In the genomic region with DNA sequence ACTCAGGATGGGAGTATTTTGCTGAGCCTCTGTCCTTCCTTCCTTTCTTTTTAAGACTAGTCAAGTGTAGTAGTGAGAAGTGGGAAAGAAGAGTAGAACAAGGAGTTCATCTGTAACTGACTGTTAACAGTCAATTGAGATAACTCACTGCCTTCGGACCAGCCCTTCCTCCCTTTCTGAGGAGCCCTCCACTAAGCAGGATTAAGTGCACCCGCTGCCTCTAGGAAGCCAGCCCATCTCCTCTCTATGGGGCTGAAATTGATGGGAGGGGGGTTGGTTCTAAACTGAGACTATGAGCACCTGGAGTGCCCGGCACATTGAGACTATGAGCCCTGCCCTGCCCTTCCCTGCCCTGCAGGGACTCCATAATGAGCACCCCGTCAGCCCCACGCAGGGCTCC, we compare ENCODE assay signal across 21 cellular contexts.
A peak's percentile ranks its signal among the peaks of the same experiment; 100 is the strongest.
DNase-seq lines count a peak whose midpoint lies in the region; ATAC-seq, FAIRE-seq and TF ChIP-seq lines count a peak whose summit lies in the region.
"Had no signal": no experiment of that assay in that cellular context is flagged by ENCODE, and none has a peak within 500 bp of the region (broad histone marks: within the 10 kb centered on the region; RNA-seq: fewer than 3 reads in every experiment).

No MANE protein-coding gene starts in this region.

- H3K9ac ChIP-seq in DND-41 (ENCODE audit: low read depth, low read length) = 0 out of 2 replicates have a peak overlapping the region, but pooled peaks have one; percentile 19
- H3K9ac ChIP-seq in K562 (ENCODE audit: insufficient read depth in 1 of 2, low read depth in 2 of 2, low read length in 2 of 2) = no peak overlapping the region
- H3K9ac ChIP-seq in neural progenitor cell = no peak overlapping the region
- H3K9ac ChIP-seq: KMS-11 had no signal

- H3K4me2 ChIP-seq in DND-41 (ENCODE audit: insufficient read depth, low read length) (no peak overlapping the region), K562 (ENCODE audit: insufficient read depth, low read length) (no peak overlapping the region), neural progenitor cell (peak overlapping the region; percentile 28)
- H3K4me2 ChIP-seq: KMS-11 had no signal

- TF ChIP-seq POLR2A in K562 (conservative IDR thresholded peaks at IDR 0.05) (no peak), ovary (IDR thresholded peaks at IDR 0.05) (no peak)

- in situ Hi-C loops in K562 (cut with MboI) = no loop called here

- no peak overlapping the region for H3K4me3 ChIP-seq in DND-41 (ENCODE audit: low read depth in 1 of 2, low read length in 2 of 2)
- no peak overlapping the region for H3K4me3 ChIP-seq in HEK293 (ENCODE audit: low read depth, low read length)
- no peak overlapping the region for H3K4me3 ChIP-seq in K562
- H3K4me3 ChIP-seq in neural progenitor cell = no peak overlapping the region
- no peak overlapping the region for H3K4me3 ChIP-seq in ovary
- H3K4me3 ChIP-seq: Peyer's patch, SK-N-MC had no signal

- H3K4me1 Mint-ChIP-seq in neural progenitor cell = peaks cover 13% of the 10 kb centered on the region

- TF ChIP-seq RAD21 in K562 (CRISPR knock-in tag; conservative IDR thresholded peaks at IDR 0.05 in 1 of 2, IDR thresholded peaks at IDR 0.05 in 1 of 2) = no peak

- POLR2A ChIA-PET in HEK293 (lab: Yijun Ruan, JAX) (no interaction called here), K562 (lab: Yijun Ruan, JAX) (interaction anchor here (0.6 kb wide), 1 partner anchor 20 kb away, joined by 4 read pairs; no protein-coding TSS in a partner anchor)

- TF ChIP-seq EP300 in K562 (IDR thresholded peaks at IDR 0.05; ENCODE audit: low read length) = no peak
- TF ChIP-seq EP300 in ovary (IDR thresholded peaks at IDR 0.05) = no peak

- no TSS peak for BruUV-seq in K562 (replicated peaks; lab: Mats Ljungman, UMichigan)

- CTCF ChIA-PET in HEK293 (lab: Yijun Ruan, JAX) (no interaction called here), K562 (lab: Yijun Ruan, JAX; ENCODE audit: low intra/inter-chr PET ratio) (no interaction called here)

- ATAC-seq in DND-41 (ENCODE audit: insufficient read depth, low read depth) = no peak
- ATAC-seq in K562 = no peak
- ATAC-seq in HG03097 (IDR thresholded peaks at IDR 0.05; ENCODE audit: low FRiP score, unreplicated experiment) = no peak
- ATAC-seq: Right ventricle myocardium inferior had no signal

- H3K4me3 Mint-ChIP-seq in neural progenitor cell = peak overlapping the region; percentile 8
- H3K4me3 Mint-ChIP-seq: CD4-positive, CD25-positive, alpha-beta regulatory T cell had no signal

- H3K9me3 Mint-ChIP-seq in neural progenitor cell = no peaks in the 10 kb centered on the region
- H3K9me3 Mint-ChIP-seq: CD4-positive, CD25-positive, alpha-beta regulatory T cell had no signal

- H3K27ac Mint-ChIP-seq in neural progenitor cell = peak overlapping the region; percentile 39
- H3K27ac Mint-ChIP-seq: CD4-positive, CD25-positive, alpha-beta regulatory T cell had no signal

- no peaks in the 10 kb centered on the region for H3F3A ChIP-seq in neural progenitor cell (ENCODE audit: low read depth)

- TF ChIP-seq CTCF in DND-41 (IDR thresholded peaks at IDR 0.05; ENCODE audit: borderline replicate concordance, extremely low read depth, low read length, poor library complexity, severe bottlenecking) (no peak), HEK293 (tag by site-specific recombination; IDR thresholded peaks at IDR 0.05) (no peak), K562 (IDR thresholded peaks at IDR 0.05 in 2 of 3, conservative IDR thresholded peaks at IDR 0.05 in 1 of 3; ENCODE audit: insufficient read depth in 2 of 3, low read depth in 1 of 3, low read length in 3 of 3) (no peak), neural progenitor cell (IDR thresholded peaks at IDR 0.05) (no peak), ovary (IDR thresholded peaks at IDR 0.05) (no peak)

- H3K9me1 ChIP-seq in K562 (ENCODE audit: control insufficient read depth, insufficient read depth, low read length) = no peaks in the 10 kb centered on the region

- DNase-seq in DND-41 (no peak), K562 (ENCODE audit: extremely low read depth in 1 of 4, low spot score in 3 of 4) (no peak), neural progenitor cell (ENCODE audit: low spot score) (peak; percentile 50), ovary (no peak)
- no peak for DNase-seq in stimulated activated naive CD4-positive, alpha-beta T cell treated with Interleukin-2 at 50 U/mL for 16 hours (lab: John Stamatoyannopoulos, UW)
- DNase-seq: ACHN; AML-193; CD4-positive, CD25-positive, alpha-beta regulatory T cell; DMS53; NCI-H1436; NCI-H2029; NCI-H2171 treated with DMSO at 0.1 percent for 48 hours; NCI-H446 treated with DMSO at 0.1 percent for 48 hours; NCI-H774; Peyer's patch had no signal

- H3K36me3 Mint-ChIP-seq in neural progenitor cell = no peaks in the 10 kb centered on the region
- H3K36me3 Mint-ChIP-seq: CD4-positive, CD25-positive, alpha-beta regulatory T cell had no signal

- H3K27ac ChIP-seq in DND-41 (ENCODE audit: low read length) (peak overlapping the region; percentile 92), HEK293 (ENCODE audit: extremely low read depth, low read depth, low read length) (no peak overlapping the region), K562 (ENCODE audit: extremely low read depth, low read depth, low read length) (no peak overlapping the region), neural progenitor cell (no peak overlapping the region), ovary (no peak overlapping the region)
- H3K27ac ChIP-seq: KMS-11, Peyer's patch, SK-N-MC had no signal

- H4K20me1 ChIP-seq in DND-41 (ENCODE audit: insufficient read depth, low read length) = no peaks in the 10 kb centered on the region
- H4K20me1 ChIP-seq in K562 (replicated peaks; ENCODE audit: control insufficient read depth, insufficient read depth, low read length) = peaks cover 10% of the 10 kb centered on the region; the same call in 1 of the 2 replicates
- no peaks in the 10 kb centered on the region for H4K20me1 ChIP-seq in neural progenitor cell (ENCODE audit: low read depth)

- H3K9me3 ChIP-seq in DND-41 (ENCODE audit: insufficient read depth, low read length, severe bottlenecking) (peaks cover 2% of the 10 kb centered on the region), HEK293 (ENCODE audit: control insufficient read depth, insufficient read depth, low read depth, low read length) (no peaks in the 10 kb centered on the region), K562 (replicated peaks; ENCODE audit: control insufficient read depth, insufficient read depth, low read depth, low read length) (no peaks in the 10 kb centered on the region), neural progenitor cell (ENCODE audit: low read depth) (no peaks in the 10 kb centered on the region), ovary (no peaks in the 10 kb centered on the region)
- H3K9me3 ChIP-seq: Peyer's patch had no signal

- no peak for FAIRE-seq in K562 (lab: Jason Lieb, UNC)
- FAIRE-seq: GM19239 had no signal

- no peaks in the 10 kb centered on the region for H3K27me3 ChIP-seq in DND-41 (ENCODE audit: insufficient read depth, low read length, poor library complexity)
- peaks cover 26 to 81% of the 10 kb centered on the region in 2 experiments for H3K27me3 ChIP-seq in K562 (ENCODE audit: control insufficient read depth in 2 of 2, insufficient read depth in 2 of 2, low read length in 2 of 2)
- H3K27me3 ChIP-seq in neural progenitor cell = no peaks in the 10 kb centered on the region
- no peaks in the 10 kb centered on the region for H3K27me3 ChIP-seq in ovary
- H3K27me3 ChIP-seq: Peyer's patch had no signal

- H3K4me1 ChIP-seq in DND-41 (ENCODE audit: insufficient read depth, low read length) = peaks cover 53% of the 10 kb centered on the region
- no peaks in the 10 kb centered on the region for H3K4me1 ChIP-seq in HEK293 (ENCODE audit: control insufficient read depth, insufficient read depth, low read length)
- peaks cover 0 to 10% of the 10 kb centered on the region in 2 experiments; a peak in 3 of 5 replicates for H3K4me1 ChIP-seq in K562 (replicated peaks in 1 of 2; ENCODE audit: control insufficient read depth in 2 of 2, insufficient read depth in 2 of 2, low read length in 2 of 2)
- H3K4me1 ChIP-seq in neural progenitor cell = peaks cover 11% of the 10 kb centered on the region
- no peaks in the 10 kb centered on the region for H3K4me1 ChIP-seq in ovary (ENCODE audit: insufficient read depth)
- H3K4me1 ChIP-seq: Peyer's patch had no signal

- WGBS in K562 (ENCODE audit: insufficient coverage, low coverage, missing lambda C conversion rate) = 0% methylated on average over 5 of the region's 5 CpGs
- 40 to 82% (median 70%) methylated on average over 3 to 5 of the region's 5 CpGs for WGBS in ovary, 3 donors

- intact Hi-C loops in K562 (cut with micrococcal nuclease) (no loop called here), ovary (cut with DNase I) (no loop called here)

- peaks cover 35% of the 10 kb centered on the region for H3K79me2 ChIP-seq in DND-41 (ENCODE audit: insufficient read depth, low read length)
- no peaks in the 10 kb centered on the region for H3K79me2 ChIP-seq in K562 (ENCODE audit: control insufficient read depth, insufficient read depth, low read length)
- H3K79me2 ChIP-seq in neural progenitor cell (ENCODE audit: low read depth) = no peaks in the 10 kb centered on the region

- H2AFZ ChIP-seq in DND-41 (ENCODE audit: low read depth, low read length) (no peak overlapping the region), K562 (ENCODE audit: low read depth, low read length) (no peak overlapping the region), neural progenitor cell (replicated peaks) (no peak overlapping the region)

- H3K36me3 ChIP-seq in DND-41 (ENCODE audit: insufficient read depth, low read length) = peaks cover 23% of the 10 kb centered on the region
- H3K36me3 ChIP-seq in HEK293 (ENCODE audit: control insufficient read depth in 2 of 2, insufficient read depth in 1 of 2, low read length in 2 of 2) = no peaks in the 10 kb centered on the region
- no peaks in the 10 kb centered on the region for H3K36me3 ChIP-seq in K562 (ENCODE audit: control insufficient read depth, insufficient read depth, low read length)
- no peaks in the 10 kb centered on the region for H3K36me3 ChIP-seq in neural progenitor cell
- H3K36me3 ChIP-seq in ovary = no peaks in the 10 kb centered on the region
- H3K36me3 ChIP-seq: Peyer's patch had no signal

- H3K27me3 Mint-ChIP-seq in neural progenitor cell (ENCODE audit: insufficient read depth, low read depth) = peaks cover 10% of the 10 kb centered on the region

TF ChIP-seq in HEK293, 187 proteins besides CTCF, POLR2A, EP300 and RAD21:
- TF ChIP-seq ZIC2 (tag by site-specific recombination; IDR thresholded peaks at IDR 0.05) (peak; percentile 26; the same call in 1 of the 2 replicates), ZNF404 (tag by site-specific recombination; IDR thresholded peaks at IDR 0.05) (no peak), ZNF654 (tag by site-specific recombination; IDR thresholded peaks at IDR 0.05; ENCODE audit: low read depth) (no peak)
TF ChIP-seq in HEK293: peak in this region for 1.
